ENCODE assay signal across 10 cellular contexts in genomic region chr5:154849791-154850201, GRCh38. TPM values are rescaled to one million over a fixed set of nuclear protein-coding genes. Genes with fewer than 3 reads are reported as not detected.
DNase-seq lines count a peak whose midpoint lies in the region; ATAC-seq and TF ChIP-seq lines count a peak whose summit lies in the region.
"Had no signal": no experiment of that assay in that cellular context is flagged by ENCODE, and none has a peak within 500 bp of the region (broad histone marks: within the 10 kb centered on the region; RNA-seq: fewer than 3 reads in every experiment).

No MANE protein-coding gene starts in this region.

- H3K27me3 ChIP-seq in liver (ENCODE audit: control insufficient read depth in 4 of 4, insufficient read depth in 4 of 4, low read length in 3 of 4) = no peaks in the 10 kb centered on the region

- H3K9me3 ChIP-seq in liver (ENCODE audit: control insufficient read depth in 4 of 4, low read length in 3 of 4) = no peaks in the 10 kb centered on the region

- H3K4me1 ChIP-seq in liver (ENCODE audit: control insufficient read depth in 4 of 4, insufficient read depth in 4 of 4, low read length in 3 of 4) = peaks cover 0 to 17% (median 13%) of the 10 kb centered on the region in 4 donors

- peak; percentile 48 for DNase-seq in MV-4-11 (lab: John Stamatoyannopoulos, UW)
- DNase-seq in superior temporal gyrus (ENCODE audit: extremely low spot score) = peak; percentile 78
- DNase-seq in SHP77 treated with DMSO at 0.1 percent for 48 hours (lab: John Stamatoyannopoulos, UW) = no peak
- no peak for DNase-seq in AG08396 (ENCODE audit: low spot score)
- DNase-seq in NCI-H1436 treated with DMSO at 0.1 percent for 48 hours (lab: John Stamatoyannopoulos, UW) = no peak
- DNase-seq: stimulated activated CD4-positive, alpha-beta T cell treated with anti-CD3 and anti-CD28 coated beads, Interleukin-12 subunit alpha, Interleukin-12 subunit beta, amount 100 ng/mL, for 4 hours had no signal

- no peak for TF ChIP-seq RAD21 in liver (IDR thresholded peaks at IDR 0.05)

- peak overlapping the region in 2 of 3 donors; percentile 37 to 50 for H3K4me3 ChIP-seq in liver (ENCODE audit: low read depth in 1 of 3, low read length in 3 of 3)
- H3K4me3 ChIP-seq: SK-N-MC had no signal

- WGBS in liver = 20% methylated on average over 2 of the region's 2 CpGs

- peak overlapping the region; percentile 62 to 89 for H3K9ac ChIP-seq in liver (ENCODE audit: low read depth in 1 of 2, low read length in 2 of 2)

- H3K27ac ChIP-seq in cingulate gyrus (ENCODE audit: low read depth, low read length) = peak overlapping the region; percentile 94
- H3K27ac ChIP-seq in liver (ENCODE audit: low read depth in 1 of 2, low read length in 2 of 2) = peak overlapping the region; percentile 70 to 81
- H3K27ac ChIP-seq: SK-N-MC had no signal

- H3K36me3 ChIP-seq in liver (ENCODE audit: control insufficient read depth in 4 of 4, insufficient read depth in 3 of 4, low read depth in 1 of 4, low read length in 3 of 4) = no peaks in the 10 kb centered on the region

- no peak for ATAC-seq in GM18909 (IDR thresholded peaks at IDR 0.05; ENCODE audit: poor library complexity, unreplicated experiment)

- TF ChIP-seq CTCF in liver (IDR thresholded peaks at IDR 0.05; ENCODE audit: low read depth, low read length, missing input control) = no peak

TF ChIP-seq in liver, 16 proteins besides CTCF, POLR2A, EP300 and RAD21:
- TF ChIP-seq EGR1 (IDR thresholded peaks at IDR 0.05; ENCODE audit: low read depth in 2 of 2) (no peak), SP1 (IDR thresholded peaks at IDR 0.05) (no peak), YY1 (IDR thresholded peaks at IDR 0.05) (no peak), FOXA2 (IDR thresholded peaks at IDR 0.05) (no peak), RXRA (IDR thresholded peaks at IDR 0.05) (no peak), NR2F2 (IDR thresholded peaks at IDR 0.05) (no peak)
- TF ChIP-seq, protein P1, sequence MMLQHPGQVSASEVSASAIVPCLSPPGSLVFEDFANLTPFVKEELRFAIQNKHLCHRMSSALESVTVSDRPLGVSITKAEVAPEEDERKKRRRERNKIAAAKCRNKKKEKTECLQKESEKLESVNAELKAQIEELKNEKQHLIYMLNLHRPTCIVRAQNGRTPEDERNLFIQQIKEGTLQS (IDR thresholded peaks at IDR 0.05) = no peak

RNA-seq across cellular contexts. Expression of gene FAXDC2, which starts 0.6 kb away (rescaled TPM):
- 100 to 1,000 TPM in 1 of 2 donors, 10 to 100 TPM in 1; 73.0 to 110 TPM for total RNA-seq in liver
- 10 to 100 TPM; 27.5 to 56.1 TPM for polyA plus RNA-seq in liver

RNA-seq across cellular contexts. Expression of gene CNOT8, which starts 8.6 kb away (rescaled TPM):
- total RNA-seq in liver = 10 to 100 TPM; 28.9 to 38.9 TPM
- polyA plus RNA-seq in liver = 10 to 100 TPM; 12.6 to 12.7 TPM

Comparison
In these comparisons a context has a peak if more than half of its experiments do, and no peak if none do; other contexts are left out.
1. DNase-seq: peak in MV-4-11 (single experiment) and superior temporal gyrus (single experiment); none in SHP77 treated with DMSO at 0.1 percent for 48 hours (single experiment), AG08396 (single experiment) and NCI-H1436 treated with DMSO at 0.1 percent for 48 hours (single experiment).